ENCODE assay signal across 22 cellular contexts in genomic region chr17:44940321-44940720, GRCh38. TPM values are rescaled to one million over a fixed set of nuclear protein-coding genes. Genes with fewer than 3 reads are reported as not detected.
DNase-seq lines count a peak whose midpoint lies in the region; ATAC-seq, FAIRE-seq and TF ChIP-seq lines count a peak whose summit lies in the region.
"Had no signal": no experiment of that assay in that cellular context is flagged by ENCODE, and none has a peak within 500 bp of the region (broad histone marks: within the 10 kb centered on the region; RNA-seq: fewer than 3 reads in every experiment).

No MANE protein-coding gene starts in this region.

- H3K36me3 ChIP-seq in Caco-2 (ENCODE audit: control insufficient read depth, insufficient read depth, low read length), result no peaks in the 10 kb centered on the region; the same call in 1 of the 2 replicates
- H3K36me3 ChIP-seq in mammary epithelial cell (ENCODE audit: insufficient read depth, low read length), result peaks cover 17% of the 10 kb centered on the region
- peaks cover 9 to 21% of the 10 kb centered on the region in 2 experiments for H3K36me3 ChIP-seq in HepG2 (replicated peaks in 1 of 2; ENCODE audit: control insufficient read depth in 1 of 2, insufficient read depth in 2 of 2, low read length in 2 of 2)
- no peaks in the 10 kb centered on the region for H3K36me3 ChIP-seq in CD4-positive, alpha-beta memory T cell (ENCODE audit: insufficient read depth, low read length)
- H3K36me3 ChIP-seq: tibial artery had no signal

- H3K4me3 Mint-ChIP-seq in Caco-2 (ENCODE audit: unreplicated experiment), result peak overlapping the region; percentile 56
- no peak overlapping the region for H3K4me3 Mint-ChIP-seq in CD4-positive, alpha-beta memory T cell
- H3K4me3 Mint-ChIP-seq: activated CD4-positive, alpha-beta T cell treated with anti-CD3 and anti-CD28 coated beads, Interleukin-2, amount 10 ng/mL, durations not matched to agents 7 days and 5 days; immature natural killer cell; T-helper 1 cell treated with Interleukin-12 subunit alpha and Interleukin-12 subunit beta and Interleukin-4 antibody, amounts not matched to agents 30 μg/mL and 1 μg/mL, for 36 hours had no signal

- H3K9ac ChIP-seq in mammary epithelial cell (ENCODE audit: insufficient read depth, low read length) (no peak overlapping the region), HepG2 (ENCODE audit: insufficient read depth, low read depth, low read length) (no peak overlapping the region)
- H3K9ac ChIP-seq: KMS-11 had no signal

- POLR2A ChIA-PET in Caco-2 (lab: Charles Lee) (interaction anchor here (0.6 to 0.8 kb wide), 2 partner anchors 71 to 120 kb away, joined by 4 to 8 read pairs; no protein-coding TSS in a partner anchor), HepG2 (lab: Yijun Ruan, JAX) (no interaction called here)
- POLR2A ChIA-PET in CD4-positive, alpha-beta memory T cell (lab: Charles Lee; ENCODE audit: partially characterized antibody), result no interaction called here

- CTCF ChIA-PET in Caco-2 (lab: Charles Lee) (interaction anchor here (0.6 to 1.4 kb wide), 2 partner anchors 13 to 43 kb away, joined by 5 read pairs; no protein-coding TSS in a partner anchor), mammary epithelial cell (lab: Charles Lee; ENCODE audit: low non-redundant PET) (no interaction called here), HepG2 (lab: Yijun Ruan, JAX; ENCODE audit: low intra/inter-chr PET ratio, low total read pairs) (no interaction called here)
- CTCF ChIA-PET in CD4-positive, alpha-beta memory T cell (lab: Charles Lee; ENCODE audit: partially characterized antibody), result no interaction called here

- peaks cover 36% of the 10 kb centered on the region for H3K4me1 Mint-ChIP-seq in Caco-2 (ENCODE audit: low read depth, unreplicated experiment)
- peaks cover 0 to 5% (median 2%) of the 10 kb centered on the region in 4 donors for H3K4me1 Mint-ChIP-seq in CD4-positive, alpha-beta memory T cell
- H3K4me1 Mint-ChIP-seq: immature natural killer cell had no signal

- H3K27me3 Mint-ChIP-seq in Caco-2 (ENCODE audit: insufficient read depth, unreplicated experiment), result no peaks in the 10 kb centered on the region
- H3K27me3 Mint-ChIP-seq in CD4-positive, alpha-beta memory T cell, result no peaks in the 10 kb centered on the region
- H3K27me3 Mint-ChIP-seq: activated CD4-positive, alpha-beta T cell treated with anti-CD3 and anti-CD28 coated beads, Interleukin-2, amount 10 ng/mL, durations not matched to agents 7 days and 5 days had no signal

- H3K9me3 ChIP-seq in Caco-2 (no peaks in the 10 kb centered on the region; the same call in 1 of the 2 replicates), mammary epithelial cell (replicated peaks; ENCODE audit: insufficient read depth, low read length) (no peaks in the 10 kb centered on the region), HepG2 (ENCODE audit: low read length) (no peaks in the 10 kb centered on the region)
- no peaks in the 10 kb centered on the region for H3K9me3 ChIP-seq in CD4-positive, alpha-beta memory T cell (ENCODE audit: control insufficient read depth in 1 of 2, low read length in 2 of 2)
- H3K9me3 ChIP-seq: mucosa of descending colon, psoas muscle had no signal

- H3K4me2 ChIP-seq in mammary epithelial cell (ENCODE audit: insufficient read depth, low read depth, low read length) (peak overlapping the region; percentile 73), HepG2 (ENCODE audit: low read depth, low read length) (no peak overlapping the region)
- H3K4me2 ChIP-seq: KMS-11 had no signal

- H3K9me3 Mint-ChIP-seq in Caco-2 (ENCODE audit: unreplicated experiment), result no peaks in the 10 kb centered on the region
- peaks cover 0 to 3% (median 0%) of the 10 kb centered on the region in 8 donors for H3K9me3 Mint-ChIP-seq in CD4-positive, alpha-beta memory T cell
- H3K9me3 Mint-ChIP-seq: activated CD4-positive, alpha-beta T cell treated with anti-CD3 and anti-CD28 coated beads, Interleukin-2, amount 10 ng/mL, durations not matched to agents 7 days and 5 days; immature natural killer cell; T-helper 1 cell treated with Interleukin-12 subunit alpha and Interleukin-12 subunit beta and Interleukin-4 antibody, amounts not matched to agents 30 μg/mL and 1 μg/mL, for 36 hours had no signal

- TF ChIP-seq RAD21 in HepG2 (CRISPR knock-in tag; IDR thresholded peaks at IDR 0.05), result no peak

- H3K27me3 ChIP-seq in Caco-2 (replicated peaks; ENCODE audit: control insufficient read depth, insufficient read depth, low read length) (no peaks in the 10 kb centered on the region), mammary epithelial cell (ENCODE audit: insufficient read depth, low read length) (no peaks in the 10 kb centered on the region), HepG2 (ENCODE audit: control insufficient read depth in 1 of 2, insufficient read depth in 2 of 2, low read length in 2 of 2) (no peaks in the 10 kb centered on the region)
- no peaks in the 10 kb centered on the region for H3K27me3 ChIP-seq in CD4-positive, alpha-beta memory T cell (ENCODE audit: insufficient read depth, low read length)

- H3K79me2 ChIP-seq in mammary epithelial cell (ENCODE audit: insufficient read depth, low read length), result peaks cover 95% of the 10 kb centered on the region
- peaks cover 53% of the 10 kb centered on the region for H3K79me2 ChIP-seq in HepG2 (ENCODE audit: insufficient read depth, low read length)

- H2AFZ ChIP-seq in mammary epithelial cell (ENCODE audit: low read depth, low read length), result no peak overlapping the region
- H2AFZ ChIP-seq in HepG2 (ENCODE audit: low read length), result no peak overlapping the region

- no peak for FAIRE-seq in HepG2 (lab: Jason Lieb, UNC)
- FAIRE-seq: RCC 7860 had no signal

- H4K20me1 ChIP-seq in mammary epithelial cell (ENCODE audit: insufficient read depth, low read length) (no peaks in the 10 kb centered on the region), HepG2 (ENCODE audit: insufficient read depth, low read length) (no peaks in the 10 kb centered on the region)

- TF ChIP-seq POLR2A in HepG2 (IDR thresholded peaks at IDR 0.05; ENCODE audit: insufficient read depth in 1 of 2, low read depth in 2 of 2, low read length in 2 of 2), result no peak

- peaks cover 30% of the 10 kb centered on the region for H3K4me1 ChIP-seq in Caco-2
- peaks cover 31% of the 10 kb centered on the region for H3K4me1 ChIP-seq in mammary epithelial cell (ENCODE audit: insufficient read depth, low read length)
- peaks cover 46% of the 10 kb centered on the region for H3K4me1 ChIP-seq in HepG2 (ENCODE audit: insufficient read depth, low read length)
- H3K4me1 ChIP-seq in CD4-positive, alpha-beta memory T cell (ENCODE audit: insufficient read depth, low read length), result peaks cover 13% of the 10 kb centered on the region
- H3K4me1 ChIP-seq: psoas muscle, tibial artery had no signal

- BruUV-seq in Caco-2 (replicated peaks; lab: Mats Ljungman, UMichigan) (no TSS peak), mammary epithelial cell (replicated peaks; lab: Mats Ljungman, UMichigan) (no TSS peak), HepG2 (replicated peaks; lab: Mats Ljungman, UMichigan) (no TSS peak)

- H3K27ac ChIP-seq in mammary epithelial cell (ENCODE audit: insufficient read depth, low read depth, low read length) (peak overlapping the region; percentile 67), HepG2 (ENCODE audit: extremely low read length, insufficient read depth, low read length) (peak overlapping the region; percentile 9)
- no peak overlapping the region for H3K27ac ChIP-seq in CD4-positive, alpha-beta memory T cell (ENCODE audit: low read depth, low read length)
- H3K27ac ChIP-seq: KMS-11, psoas muscle, tibial artery had no signal

- WGBS in mammary epithelial cell (ENCODE audit: low coverage, missing lambda C conversion rate), result 4% methylated on average over 4 of the region's 4 CpGs
- 68% methylated on average over 4 of the region's 4 CpGs for whole genome bisulfite sequencing in HepG2 (ENCODE audit: low lambda C conversion rate)

- dilution Hi-C loops in mammary epithelial cell (cut with HindIII; ENCODE audit: low sequenced_read_pairs), result no loop called here

- ATAC-seq in HepG2 (no peak; the same call in 2 of the 3 replicates), GM18873 (IDR thresholded peaks at IDR 0.05; ENCODE audit: low FRiP score, unreplicated experiment) (no peak)
- ATAC-seq: mucosa of descending colon, psoas muscle had no signal

- DNase-seq in Caco-2 (peak; percentile 66 to 67), HuH-7.5 (ENCODE audit: low spot score) (peak; percentile 36), mammary epithelial cell (peak; percentile 49), HepG2 (ENCODE audit: low spot score) (peak; percentile 69), SIG-M5 treated with dmso at 0.1 percent for 504 hours (lab: John Stamatoyannopoulos, UW; ENCODE audit: unreplicated experiment) (no peak)
- no peak for DNase-seq in CD4-positive, alpha-beta memory T cell
- no peak for DNase-seq in stimulated activated CD4-positive, alpha-beta T cell treated with anti-CD3 and anti-CD28 coated beads, Interleukin-4, amount 100 ng/mL, for 1 hour
- DNase-seq: activated CD4-positive, alpha-beta T cell treated with anti-CD3 and anti-CD28 coated beads, Interleukin-2, amount 10 ng/mL, durations not matched to agents 7 days and 5 days; activated T-cell treated with anti-CD3 and anti-CD28 coated beads, Interleukin-2, amount 50 U/mL, for 48 hours; amygdala; foreskin melanocyte; immature natural killer cell; mucosa of descending colon; NCI-H146; NCI-H524 treated with DMSO at 0.1 percent for 48 hours; psoas muscle; stimulated activated CD8-positive, alpha-beta memory T cell treated with anti-CD3 and anti-CD28 coated beads, Interleukin-4, amount 100 ng/mL, for 48 hours; tibial artery had no signal

- TF ChIP-seq EP300 in HepG2 (IDR thresholded peaks at IDR 0.05; ENCODE audit: low read depth in 2 of 2, low read length in 2 of 2) (no peak), HepG2 (CRISPR knock-in tag; IDR thresholded peaks at IDR 0.05; ENCODE audit: borderline replicate concordance) (no peak)

- H3K27ac Mint-ChIP-seq in Caco-2 (ENCODE audit: unreplicated experiment), result peak overlapping the region; percentile 91
- no peak overlapping the region for H3K27ac Mint-ChIP-seq in CD4-positive, alpha-beta memory T cell
- H3K27ac Mint-ChIP-seq: activated CD4-positive, alpha-beta T cell treated with anti-CD3 and anti-CD28 coated beads, Interleukin-2, amount 10 ng/mL, durations not matched to agents 7 days and 5 days; immature natural killer cell; T-helper 1 cell treated with Interleukin-12 subunit alpha and Interleukin-12 subunit beta and Interleukin-4 antibody, amounts not matched to agents 30 μg/mL and 1 μg/mL, for 36 hours had no signal

- H3K36me3 Mint-ChIP-seq in Caco-2 (ENCODE audit: insufficient read depth, unreplicated experiment), result peaks cover 82% of the 10 kb centered on the region
- H3K36me3 Mint-ChIP-seq in CD4-positive, alpha-beta memory T cell, result no peaks in the 10 kb centered on the region

- no peak for TF ChIP-seq CTCF in Caco-2 (IDR thresholded peaks at IDR 0.05; ENCODE audit: insufficient read depth in 1 of 2, low read depth in 1 of 2, low read length in 1 of 2, severe bottlenecking in 1 of 2, unreplicated experiment in 1 of 2)
- no peak for TF ChIP-seq CTCF in mammary epithelial cell (conservative IDR thresholded peaks at IDR 0.05 in 1 of 2, IDR thresholded peaks at IDR 0.05 in 1 of 2; ENCODE audit: extremely low read depth in 1 of 2, insufficient read depth in 1 of 2, low read depth in 1 of 2, low read length in 2 of 2)
- TF ChIP-seq CTCF in HepG2 (CRISPR knock-in tag; IDR thresholded peaks at IDR 0.05), result no peak

- intact Hi-C loops in Caco-2 (cut with micrococcal nuclease; ENCODE audit: unreplicated experiment), result no loop called here
- intact Hi-C loops in mammary epithelial cell (cut with micrococcal nuclease), result loop anchor here (1.0 kb wide), 1 partner anchor 28 kb away; the partner anchor contains the start of gene C1QL1
- intact Hi-C loops in HepG2 (cut with micrococcal nuclease; ENCODE audit: unreplicated experiment), result no loop called here
- intact Hi-C loops in CD4-positive, alpha-beta memory T cell (cut with micrococcal nuclease), result loop anchor here (10.0 kb wide), 1 partner anchor 74 kb away; no protein-coding TSS in a partner anchor

- in situ Hi-C loops in mammary epithelial cell (cut with MboI; ENCODE audit: low sequenced_read_pairs in 2 of 2) (no loop called here), HepG2 (cut with HindIII; ENCODE audit: extremely low pct_ligation_motif_present, low pct_unique_long_range_greater_than_20kb) (no loop called here)

- H3K4me3 ChIP-seq in Caco-2 (ENCODE audit: low read depth, low read length) (no peak overlapping the region), mammary epithelial cell (replicated peaks in 1 of 3; ENCODE audit: insufficient read depth in 1 of 3, low read depth in 2 of 3, low read length in 3 of 3) (no peak overlapping the region), HepG2 (replicated peaks in 1 of 3; ENCODE audit: insufficient read depth in 1 of 3, low read depth in 2 of 3, low read length in 3 of 3) (no peak overlapping the region)
- no peak overlapping the region for H3K4me3 ChIP-seq in CD4-positive, alpha-beta memory T cell (ENCODE audit: low read length in 2 of 2)
- H3K4me3 ChIP-seq: mucosa of descending colon, psoas muscle, tibial artery had no signal

RNA-seq across cellular contexts. Expression of gene KIF18B, which starts 7.3 kb away (rescaled TPM):
- total RNA-seq in Caco-2 (2022) (63.6 and 68.4 TPM in 2 replicates), mammary epithelial cell (10 to 100 TPM in 1 of 2 donors, under 1 TPM in 1; under 0.01 to 25.2 TPM), HepG2 (2016; rRNA removed; fragmentation: Illumina TruSeq; extraction: Trizol) (14.5 and 15.3 TPM in 2 replicates)
- polyA plus RNA-seq in mammary epithelial cell (20.9 TPM), HepG2 (2011; rRNA removed) (13.2 and 15.2 TPM in 2 replicates)
- polyA minus RNA-seq in mammary epithelial cell, result 28.8 TPM
- total RNA-seq in HepG2 (2016; cell fraction: cytosol; rRNA removed; fragmentation: Illumina TruSeq; extraction: Trizol; ENCODE audit: low read depth), result 9.5 and 10.9 TPM in 2 replicates
- 10.5 and 15.3 TPM in 2 replicates for total RNA-seq in HepG2 (2016; cell fraction: insoluble cytoplasmic fraction; rRNA removed; fragmentation: Illumina TruSeq; extraction: Trizol)
- 11.6 and 11.8 TPM in 2 replicates for total RNA-seq in HepG2 (2016; cell fraction: membrane; rRNA removed; fragmentation: Illumina TruSeq; extraction: Trizol)
- 16.1 and 18.1 TPM in 2 replicates for total RNA-seq in HepG2 (2016; cell fraction: nucleus; rRNA removed; fragmentation: Illumina TruSeq; extraction: Trizol)
- 3.7 and 7.3 TPM in 2 replicates for polyA plus RNA-seq in HepG2 (2011; cell fraction: cytosol; rRNA removed)
- 33.4 and 44.5 TPM in 2 replicates for polyA plus RNA-seq in HepG2 (2011; cell fraction: nucleus; rRNA removed)
- 4.1 and 7.4 TPM in 2 replicates for polyA plus RNA-seq in HepG2 (2012)
- 1.2 and 1.7 TPM in 2 replicates for polyA plus RNA-seq in HepG2 (2016; cell fraction: cytosol; fragmentation: Illumina TruSeq; extraction: Trizol; ENCODE audit: low read depth)
- 11.3 and 16.8 TPM in 2 replicates for polyA plus RNA-seq in HepG2 (2016; cell fraction: insoluble cytoplasmic fraction; fragmentation: Illumina TruSeq; extraction: Trizol; ENCODE audit: low read depth)
- polyA plus RNA-seq in HepG2 (2016; cell fraction: membrane; fragmentation: Illumina TruSeq; extraction: Trizol; ENCODE audit: low read depth), result 3.7 and 5.4 TPM in 2 replicates
- 81.4 and 94.7 TPM in 2 replicates for polyA plus RNA-seq in HepG2 (2016; cell fraction: nucleus; fragmentation: Illumina TruSeq; extraction: Trizol; ENCODE audit: insufficient read depth, low read depth)
- 25.0 and 60.4 TPM in 2 replicates for polyA minus RNA-seq in HepG2 (2011; rRNA and poly(A)+ RNA removed; ENCODE audit: low replicate concordance)
- 8.2 and 9.4 TPM in 2 replicates for polyA minus RNA-seq in HepG2 (2011; cell fraction: cytosol; rRNA and poly(A)+ RNA removed)
- 12.9 and 15.5 TPM in 2 replicates for polyA minus RNA-seq in HepG2 (2011; cell fraction: nucleus; rRNA and poly(A)+ RNA removed)
- not detected for total RNA-seq in CD4-positive, alpha-beta memory T cell
- not detected for polyA plus RNA-seq in CD4-positive, alpha-beta memory T cell

RNA-seq across cellular contexts. Expression of gene GFAP, which starts 25.0 kb away (rescaled TPM):
- total RNA-seq in Caco-2 (2022) (not detected in 2 replicates), mammary epithelial cell (under 1 TPM in 1 of 2 donors, not detected in 1; 0.83 TPM), HepG2 (2016; rRNA removed; fragmentation: Illumina TruSeq; extraction: Trizol) (0.11 and 0.35 TPM in 2 replicates)
- polyA plus RNA-seq in mammary epithelial cell (not detected), HepG2 (2011; rRNA removed) (0.16 and 0.29 TPM in 2 replicates)
- polyA minus RNA-seq in mammary epithelial cell, result not detected
- 0.20 TPM in 1 of 2 replicates, not detected in the other for total RNA-seq in HepG2 (2016; cell fraction: cytosol; rRNA removed; fragmentation: Illumina TruSeq; extraction: Trizol; ENCODE audit: low read depth)
- 0.50 TPM in 1 of 2 replicates, not detected in the other for total RNA-seq in HepG2 (2016; cell fraction: insoluble cytoplasmic fraction; rRNA removed; fragmentation: Illumina TruSeq; extraction: Trizol)
- 0.10 and 0.22 TPM in 2 replicates for total RNA-seq in HepG2 (2016; cell fraction: membrane; rRNA removed; fragmentation: Illumina TruSeq; extraction: Trizol)
- 0.63 TPM in 1 of 2 replicates, not detected in the other for total RNA-seq in HepG2 (2016; cell fraction: nucleus; rRNA removed; fragmentation: Illumina TruSeq; extraction: Trizol)
- polyA plus RNA-seq in HepG2 (2011; cell fraction: cytosol; rRNA removed), result 0.08 and 0.24 TPM in 2 replicates
- 0.24 and 0.99 TPM in 2 replicates for polyA plus RNA-seq in HepG2 (2011; cell fraction: nucleus; rRNA removed)
- polyA plus RNA-seq in HepG2 (2012), result 0.13 TPM in 1 of 2 replicates, not detected in the other
- polyA plus RNA-seq in HepG2 (2016; cell fraction: cytosol; fragmentation: Illumina TruSeq; extraction: Trizol; ENCODE audit: low read depth), result 0.18 TPM in 1 of 2 replicates, not detected in the other
- polyA plus RNA-seq in HepG2 (2016; cell fraction: insoluble cytoplasmic fraction; fragmentation: Illumina TruSeq; extraction: Trizol; ENCODE audit: low read depth), result 0.39 TPM in 1 of 2 replicates, not detected in the other
- polyA plus RNA-seq in HepG2 (2016; cell fraction: membrane; fragmentation: Illumina TruSeq; extraction: Trizol; ENCODE audit: low read depth), result 0.11 and 0.38 TPM in 2 replicates
- polyA plus RNA-seq in HepG2 (2016; cell fraction: nucleus; fragmentation: Illumina TruSeq; extraction: Trizol; ENCODE audit: insufficient read depth, low read depth), result not detected in 2 replicates
- 0.78 TPM in 1 of 2 replicates, not detected in the other for polyA minus RNA-seq in HepG2 (2011; rRNA and poly(A)+ RNA removed; ENCODE audit: low replicate concordance)
- not detected in 2 replicates for polyA minus RNA-seq in HepG2 (2011; cell fraction: cytosol; rRNA and poly(A)+ RNA removed)
- polyA minus RNA-seq in HepG2 (2011; cell fraction: nucleus; rRNA and poly(A)+ RNA removed), result not detected in 2 replicates
- not detected for total RNA-seq in CD4-positive, alpha-beta memory T cell
- under 1 TPM in 1 of 2 donors, not detected in 1; 0.16 TPM for polyA plus RNA-seq in CD4-positive, alpha-beta memory T cell
- total RNA-seq: activated CD4-positive, alpha-beta T cell treated with anti-CD3 and anti-CD28 coated beads, Interleukin-2, amount 10 ng/mL, durations not matched to agents 7 days and 5 days had no signal

RNA-seq across cellular contexts. Expression of gene C1QL1, which starts 27.8 kb away (rescaled TPM):
- total RNA-seq in Caco-2 (2022), result 2.5 and 5.2 TPM in 2 replicates
- total RNA-seq in mammary epithelial cell, result under 1 TPM in 1 of 2 donors, not detected in 1; 0.54 TPM
- polyA plus RNA-seq in mammary epithelial cell, result 1.9 TPM
- polyA minus RNA-seq in mammary epithelial cell, result not detected
- 0.11 TPM in 1 of 2 replicates, not detected in the other for total RNA-seq in HepG2 (2016; rRNA removed; fragmentation: Illumina TruSeq; extraction: Trizol)
- total RNA-seq in HepG2 (2016; cell fraction: cytosol; rRNA removed; fragmentation: Illumina TruSeq; extraction: Trizol; ENCODE audit: low read depth), result not detected in 2 replicates
- total RNA-seq in HepG2 (2016; cell fraction: insoluble cytoplasmic fraction; rRNA removed; fragmentation: Illumina TruSeq; extraction: Trizol), result not detected in 2 replicates
- 0.14 TPM in 1 of 2 replicates, not detected in the other for total RNA-seq in HepG2 (2016; cell fraction: membrane; rRNA removed; fragmentation: Illumina TruSeq; extraction: Trizol)
- not detected in 2 replicates for total RNA-seq in HepG2 (2016; cell fraction: nucleus; rRNA removed; fragmentation: Illumina TruSeq; extraction: Trizol)
- polyA plus RNA-seq in HepG2 (2011; rRNA removed), result 0.07 and 0.11 TPM in 2 replicates
- 0.10 and 0.20 TPM in 2 replicates for polyA plus RNA-seq in HepG2 (2011; cell fraction: cytosol; rRNA removed)
- 0.14 TPM in 1 of 2 replicates, not detected in the other for polyA plus RNA-seq in HepG2 (2011; cell fraction: nucleus; rRNA removed)
- 0.24 TPM in 1 of 2 replicates, not detected in the other for polyA plus RNA-seq in HepG2 (2012)
- polyA plus RNA-seq in HepG2 (2016; cell fraction: cytosol; fragmentation: Illumina TruSeq; extraction: Trizol; ENCODE audit: low read depth), result 0.38 and 0.43 TPM in 2 replicates
- not detected in 2 replicates for polyA plus RNA-seq in HepG2 (2016; cell fraction: insoluble cytoplasmic fraction; fragmentation: Illumina TruSeq; extraction: Trizol; ENCODE audit: low read depth)
- polyA plus RNA-seq in HepG2 (2016; cell fraction: membrane; fragmentation: Illumina TruSeq; extraction: Trizol; ENCODE audit: low read depth), result 0.15 and 0.29 TPM in 2 replicates
- not detected in 2 replicates for polyA plus RNA-seq in HepG2 (2016; cell fraction: nucleus; fragmentation: Illumina TruSeq; extraction: Trizol; ENCODE audit: insufficient read depth, low read depth)
- 1.1 TPM in 1 of 2 replicates, not detected in the other for polyA minus RNA-seq in HepG2 (2011; rRNA and poly(A)+ RNA removed; ENCODE audit: low replicate concordance)
- not detected in 2 replicates for polyA minus RNA-seq in HepG2 (2011; cell fraction: cytosol; rRNA and poly(A)+ RNA removed)
- not detected in 2 replicates for polyA minus RNA-seq in HepG2 (2011; cell fraction: nucleus; rRNA and poly(A)+ RNA removed)
- not detected for total RNA-seq in CD4-positive, alpha-beta memory T cell
- not detected for polyA plus RNA-seq in CD4-positive, alpha-beta memory T cell
- total RNA-seq: psoas muscle had no signal

RNA-seq across cellular contexts. Expression of gene EFTUD2, which starts 41.1 kb away (rescaled TPM):
- total RNA-seq in Caco-2 (2022) (175 and 186 TPM in 2 replicates), mammary epithelial cell (100 to 1,000 TPM in 1 of 2 donors, 10 to 100 TPM in 1; 85.4 to 106 TPM), HepG2 (2016; rRNA removed; fragmentation: Illumina TruSeq; extraction: Trizol) (137 and 310 TPM in 2 replicates)
- polyA plus RNA-seq in mammary epithelial cell (105 TPM), HepG2 (2011; rRNA removed) (107 and 111 TPM in 2 replicates)
- 485 TPM for polyA minus RNA-seq in mammary epithelial cell
- 12.3 and 15.8 TPM in 2 replicates for total RNA-seq in HepG2 (2016; cell fraction: cytosol; rRNA removed; fragmentation: Illumina TruSeq; extraction: Trizol; ENCODE audit: low read depth)
- 133 and 270 TPM in 2 replicates for total RNA-seq in HepG2 (2016; cell fraction: insoluble cytoplasmic fraction; rRNA removed; fragmentation: Illumina TruSeq; extraction: Trizol)
- total RNA-seq in HepG2 (2016; cell fraction: membrane; rRNA removed; fragmentation: Illumina TruSeq; extraction: Trizol), result 28.2 and 35.7 TPM in 2 replicates
- total RNA-seq in HepG2 (2016; cell fraction: nucleus; rRNA removed; fragmentation: Illumina TruSeq; extraction: Trizol), result 141 TPM in 2 replicates
- polyA plus RNA-seq in HepG2 (2011; cell fraction: cytosol; rRNA removed), result 91.0 and 97.8 TPM in 2 replicates
- 171 and 192 TPM in 2 replicates for polyA plus RNA-seq in HepG2 (2011; cell fraction: nucleus; rRNA removed)
- polyA plus RNA-seq in HepG2 (2012), result 121 and 137 TPM in 2 replicates
- polyA plus RNA-seq in HepG2 (2016; cell fraction: cytosol; fragmentation: Illumina TruSeq; extraction: Trizol; ENCODE audit: low read depth), result 6.8 and 7.8 TPM in 2 replicates
- polyA plus RNA-seq in HepG2 (2016; cell fraction: insoluble cytoplasmic fraction; fragmentation: Illumina TruSeq; extraction: Trizol; ENCODE audit: low read depth), result 145 and 179 TPM in 2 replicates
- polyA plus RNA-seq in HepG2 (2016; cell fraction: membrane; fragmentation: Illumina TruSeq; extraction: Trizol; ENCODE audit: low read depth), result 17.0 and 18.1 TPM in 2 replicates
- polyA plus RNA-seq in HepG2 (2016; cell fraction: nucleus; fragmentation: Illumina TruSeq; extraction: Trizol; ENCODE audit: insufficient read depth, low read depth), result 110 and 140 TPM in 2 replicates
- 364 and 446 TPM in 2 replicates for polyA minus RNA-seq in HepG2 (2011; rRNA and poly(A)+ RNA removed; ENCODE audit: low replicate concordance)
- polyA minus RNA-seq in HepG2 (2011; cell fraction: cytosol; rRNA and poly(A)+ RNA removed), result 88.8 and 91.3 TPM in 2 replicates
- polyA minus RNA-seq in HepG2 (2011; cell fraction: nucleus; rRNA and poly(A)+ RNA removed), result 191 and 216 TPM in 2 replicates
- total RNA-seq in CD4-positive, alpha-beta memory T cell, result 100 to 1,000 TPM in 1 of 2 experiments, 10 to 100 TPM in 1; 98.9 to 101 TPM
- 10 to 100 TPM; 82.2 to 82.3 TPM for polyA plus RNA-seq in CD4-positive, alpha-beta memory T cell

Comparison
In these comparisons a context has a peak if more than half of its experiments do, and no peak if none do; other contexts are left out.
1. DNase-seq: peak in Caco-2 (2 of 2), HuH-7.5 (single experiment), mammary epithelial cell (single experiment) and HepG2 (single experiment); none in CD4-positive, alpha-beta memory T cell (0 of 5), stimulated activated CD4-positive, alpha-beta T cell treated with anti-CD3 and anti-CD28 coated beads, Interleukin-4, amount 100 ng/mL, for 1 hour (single experiment) and SIG-M5 treated with dmso at 0.1 percent for 504 hours (single experiment).
2. intact Hi-C loops: an anchor here in mammary epithelial cell (1.0 kb wide) and CD4-positive, alpha-beta memory T cell (10.0 kb wide); none called in Caco-2 and HepG2.